Comparison of ENCODE assay signal across 29 cellular contexts in the genomic region with DNA sequence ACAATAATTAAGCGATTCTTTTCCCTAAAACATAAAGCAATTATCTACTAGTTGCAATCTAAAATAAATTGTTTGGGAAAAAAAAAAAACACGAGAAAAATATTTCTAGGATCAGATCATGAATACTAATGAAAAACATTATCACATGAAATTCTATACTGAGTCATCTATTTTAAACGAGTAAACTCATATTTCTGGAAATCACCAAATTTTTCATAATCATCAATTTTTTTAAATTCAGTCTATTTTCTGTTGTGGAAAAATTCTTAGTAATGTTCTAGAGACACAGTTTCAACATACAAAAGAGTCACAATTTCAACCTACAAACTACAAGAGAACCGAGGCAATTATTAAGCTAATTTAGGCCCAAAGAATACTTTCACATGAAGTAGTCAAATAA.
"Had no signal": no experiment of that assay in that cellular context is flagged by ENCODE, and none has a peak within 500 bp of the region (broad histone marks: within the 10 kb centered on the region; RNA-seq: fewer than 3 reads in every experiment).

No MANE protein-coding gene starts in this region.

- H3K4me1 Mint-ChIP-seq: stimulated activated effector memory CD8-positive, alpha-beta T cell treated with anti-CD3 and anti-CD28 coated beads, Interleukin-12 subunit alpha, Interleukin-12 subunit beta, amount 100 ng/mL, for 72 hours; stimulated activated naive CD8-positive, alpha-beta T cell treated with anti-CD3 and anti-CD28 coated beads, Interleukin-15, amount 100 ng/mL, for 72 hours had no signal

- H3K36me3 ChIP-seq: stomach, suprapubic skin, thoracic aorta, thyroid gland, tibial artery, tibial nerve, transverse colon, upper lobe of left lung, upper lobe of right lung, uterus, vagina had no signal

- FAIRE-seq: urothelium cell line had no signal

- H3K36me3 Mint-ChIP-seq: stimulated activated effector memory CD8-positive, alpha-beta T cell treated with anti-CD3 and anti-CD28 coated beads, Interleukin-12 subunit alpha, Interleukin-12 subunit beta, amount 100 ng/mL, for 72 hours; stimulated activated memory B cell treated with anti-CD40 and anti-IgM and Interleukin-4, amounts not matched to agents 10 μg/mL and 1 μg/mL and 100 μg/mL, for 72 hours; stimulated activated naive B cell treated with anti-CD40 and anti-IgM and Interleukin-4, amounts not matched to agents 10 μg/mL and 1 μg/mL and 100 μg/mL, for 72 hours; type B pancreatic cell had no signal

- H3K4me3 ChIP-seq: stomach, suprapubic skin, testis, thoracic aorta, thyroid gland, tibial artery, tibial nerve, transverse colon, upper lobe of left lung, upper lobe of right lung, uterus, vagina had no signal

- DNase-seq: stimulated activated CD4-positive, alpha-beta T cell treated with anti-CD3 and anti-CD28 coated beads, Interleukin-2, amount 100 ng/mL, for 48 hours; stimulated activated CD4-positive, alpha-beta T cell treated with anti-CD3 and anti-CD28 coated beads, Interleukin-4, amount 100 ng/mL, for 1 hour; stimulated activated CD4-positive, alpha-beta T cell treated with anti-CD3 and anti-CD28 coated beads, Interleukin-4, amount 100 ng/mL, for 24 hours; stimulated activated CD4-positive, alpha-beta T cell treated with anti-CD3 and anti-CD28 coated beads, Interleukin-4, amount 100 ng/mL, for 4 hours; stimulated activated CD8-positive, alpha-beta memory T cell treated with anti-CD3 and anti-CD28 coated beads, Interleukin-4, amount 100 ng/mL, for 48 hours; stimulated activated naive B cell treated with anti-CD40 and anti-IgM and Interleukin-4, amounts not matched to agents 10 μg/mL and 1 μg/mL and 100 μg/mL, for 72 hours; stimulated activated naive CD4-positive, alpha-beta T cell; stimulated activated naive CD4-positive, alpha-beta T cell treated with Interleukin-2 at 50 U/mL for 16 hours; stimulated activated naive CD8-positive, alpha-beta T cell treated with anti-CD3 and anti-CD28 coated beads, Interleukin-15, amount 100 ng/mL, for 72 hours; stimulated activated naive CD8-positive, alpha-beta T cell treated with anti-CD3 and anti-CD28 coated beads, Interleukin-15, Interleukin-2, amounts not matched to agents 100 U/mL and 50 U/mL, for 24 hours; stomach; substantia nigra; testis; thyroid gland; tibial artery; transverse colon; trophoblast cell; upper lobe of left lung; upper lobe of right lung; uterus had no signal

- H3K4me3 Mint-ChIP-seq: stimulated activated effector memory CD8-positive, alpha-beta T cell treated with anti-CD3 and anti-CD28 coated beads, Interleukin-12 subunit alpha, Interleukin-12 subunit beta, amount 100 ng/mL, for 72 hours; stimulated activated memory B cell treated with anti-CD40 and anti-IgM and Interleukin-4, amounts not matched to agents 10 μg/mL and 1 μg/mL and 100 μg/mL, for 72 hours; stimulated activated naive B cell treated with anti-CD40 and anti-IgM and Interleukin-4, amounts not matched to agents 10 μg/mL and 1 μg/mL and 100 μg/mL, for 72 hours; stimulated activated naive CD8-positive, alpha-beta T cell treated with anti-CD3 and anti-CD28 coated beads, Interleukin-15, amount 100 ng/mL, for 72 hours; stimulated activated naive CD8-positive, alpha-beta T cell treated with anti-CD3 and anti-CD28 coated beads, Interleukin-15, Interleukin-2, amounts not matched to agents 100 ng/mL and 50 ng/mL, for 24 hours; type B pancreatic cell had no signal

- H3K27me3 ChIP-seq: stomach, suprapubic skin, testis, thyroid gland, tibial artery, tibial nerve, transverse colon, upper lobe of left lung, upper lobe of right lung, uterus, vagina had no signal

- ATAC-seq: stimulated activated effector memory CD8-positive, alpha-beta T cell treated with anti-CD3 and anti-CD28 coated beads, Interleukin-12 subunit alpha, Interleukin-12 subunit beta, amount 100 ng/mL, for 72 hours; stimulated activated memory B cell treated with anti-CD40 and anti-IgM and Interleukin-4, amounts not matched to agents 10 μg/mL and 1 μg/mL and 100 μg/mL, for 72 hours; stimulated activated naive B cell treated with anti-CD40 and anti-IgM and Interleukin-4, amounts not matched to agents 10 μg/mL and 1 μg/mL and 100 μg/mL, for 72 hours; stimulated activated naive CD8-positive, alpha-beta T cell treated with anti-CD3 and anti-CD28 coated beads, Interleukin-15, amount 100 ng/mL, for 72 hours; stimulated activated naive CD8-positive, alpha-beta T cell treated with anti-CD3 and anti-CD28 coated beads, Interleukin-15, Interleukin-2, amounts not matched to agents 100 U/mL and 50 U/mL, for 24 hours; upper lobe of right lung had no signal

- H3K27me3 Mint-ChIP-seq: stimulated activated memory B cell treated with anti-CD40 and anti-IgM and Interleukin-4, amounts not matched to agents 10 μg/mL and 1 μg/mL and 100 μg/mL, for 72 hours; stimulated activated naive B cell treated with anti-CD40 and anti-IgM and Interleukin-4, amounts not matched to agents 10 μg/mL and 1 μg/mL and 100 μg/mL, for 72 hours; stimulated activated naive CD8-positive, alpha-beta T cell treated with anti-CD3 and anti-CD28 coated beads, Interleukin-15, amount 100 ng/mL, for 72 hours; stimulated activated naive CD8-positive, alpha-beta T cell treated with anti-CD3 and anti-CD28 coated beads, Interleukin-15, Interleukin-2, amounts not matched to agents 100 ng/mL and 50 ng/mL, for 24 hours; type B pancreatic cell had no signal

- H3K27ac ChIP-seq: stomach, suprapubic skin, testis, thoracic aorta, thyroid gland, tibial artery, tibial nerve, transverse colon, upper lobe of left lung, upper lobe of right lung, uterus, vagina had no signal

- H3K27ac Mint-ChIP-seq: stimulated activated effector memory CD8-positive, alpha-beta T cell treated with anti-CD3 and anti-CD28 coated beads, Interleukin-12 subunit alpha, Interleukin-12 subunit beta, amount 100 ng/mL, for 72 hours; stimulated activated memory B cell treated with anti-CD40 and anti-IgM and Interleukin-4, amounts not matched to agents 10 μg/mL and 1 μg/mL and 100 μg/mL, for 72 hours; stimulated activated naive B cell treated with anti-CD40 and anti-IgM and Interleukin-4, amounts not matched to agents 10 μg/mL and 1 μg/mL and 100 μg/mL, for 72 hours; stimulated activated naive CD8-positive, alpha-beta T cell treated with anti-CD3 and anti-CD28 coated beads, Interleukin-15, Interleukin-2, amounts not matched to agents 100 ng/mL and 50 ng/mL, for 24 hours; type B pancreatic cell had no signal

- H3K9me3 Mint-ChIP-seq: stimulated activated effector memory CD8-positive, alpha-beta T cell treated with anti-CD3 and anti-CD28 coated beads, Interleukin-12 subunit alpha, Interleukin-12 subunit beta, amount 100 ng/mL, for 72 hours; stimulated activated memory B cell treated with anti-CD40 and anti-IgM and Interleukin-4, amounts not matched to agents 10 μg/mL and 1 μg/mL and 100 μg/mL, for 72 hours; stimulated activated naive B cell treated with anti-CD40 and anti-IgM and Interleukin-4, amounts not matched to agents 10 μg/mL and 1 μg/mL and 100 μg/mL, for 72 hours; stimulated activated naive CD8-positive, alpha-beta T cell treated with anti-CD3 and anti-CD28 coated beads, Interleukin-15, amount 100 ng/mL, for 72 hours; stimulated activated naive CD8-positive, alpha-beta T cell treated with anti-CD3 and anti-CD28 coated beads, Interleukin-15, Interleukin-2, amounts not matched to agents 100 ng/mL and 50 ng/mL, for 24 hours; type B pancreatic cell had no signal

- H3K9me3 ChIP-seq: stomach, suprapubic skin, testis, thoracic aorta, thyroid gland, tibial artery, tibial nerve, transverse colon, upper lobe of left lung, upper lobe of right lung, uterus, vagina had no signal

- H3K4me1 ChIP-seq: suprapubic skin, testis, thyroid gland, transverse colon, upper lobe of left lung, upper lobe of right lung, uterus had no signal
